20 cellular contexts compared by ENCODE assay signal in the genomic region with DNA sequence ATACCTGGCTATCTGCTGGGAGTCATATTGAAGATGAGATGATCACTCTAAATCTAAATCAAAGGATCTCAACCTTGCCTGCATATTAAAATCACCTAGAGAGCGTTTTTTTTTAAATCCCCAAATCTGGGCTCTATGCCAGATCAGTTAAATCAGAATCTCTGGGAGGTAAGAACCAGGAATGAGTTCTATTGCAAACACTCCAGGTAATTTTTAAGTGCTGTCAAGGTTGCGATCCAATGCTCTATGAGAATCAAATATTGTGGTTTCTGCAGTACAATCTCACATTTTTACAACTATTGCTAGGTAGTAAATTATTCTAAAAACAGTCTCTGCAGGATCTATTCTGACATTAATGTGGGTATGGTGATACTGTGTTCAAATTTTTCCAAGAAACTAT.
DNase-seq lines count a peak whose midpoint lies in the region; ATAC-seq, FAIRE-seq and TF ChIP-seq lines count a peak whose summit lies in the region.
"Had no signal": no experiment of that assay in that cellular context is flagged by ENCODE, and none has a peak within 500 bp of the region (broad histone marks: within the 10 kb centered on the region; RNA-seq: fewer than 3 reads in every experiment).

No MANE protein-coding gene starts in this region.

- no peak for TF ChIP-seq POLR2A in K562 (conservative IDR thresholded peaks at IDR 0.05)

- no peak for TF ChIP-seq EP300 in K562 (IDR thresholded peaks at IDR 0.05; ENCODE audit: low read length)

- ATAC-seq in K562 (no peak), HG03442 (IDR thresholded peaks at IDR 0.05; ENCODE audit: unreplicated experiment) (no peak), HG03025 (IDR thresholded peaks at IDR 0.05; ENCODE audit: low FRiP score, unreplicated experiment) (no peak)
- ATAC-seq: stimulated activated naive CD8-positive, alpha-beta T cell treated with anti-CD3 and anti-CD28 coated beads, Interleukin-15, Interleukin-2, amounts not matched to agents 100 U/mL and 50 U/mL, for 24 hours had no signal

- no peaks in the 10 kb centered on the region for H3K36me3 ChIP-seq in K562 (ENCODE audit: control insufficient read depth, insufficient read depth, low read length)
- H3K36me3 ChIP-seq: tibial artery had no signal

- H3K4me2 ChIP-seq in K562 (ENCODE audit: insufficient read depth, low read length) = no peak overlapping the region
- H3K4me2 ChIP-seq: SK-N-SH had no signal

- no peaks in the 10 kb centered on the region for H3K9me3 ChIP-seq in K562 (replicated peaks; ENCODE audit: control insufficient read depth, insufficient read depth, low read depth, low read length)
- H3K9me3 ChIP-seq: SK-N-SH, tibial artery had no signal

- H3K4me3 ChIP-seq in LNCaP clone FGC (ENCODE audit: low read depth, low read length) (no peak overlapping the region), K562 (no peak overlapping the region)
- H3K4me3 ChIP-seq: skin epidermis, tibial artery had no signal

- no peaks in the 10 kb centered on the region for H3K4me1 ChIP-seq in K562 (replicated peaks in 1 of 2; ENCODE audit: control insufficient read depth in 2 of 2, insufficient read depth in 2 of 2, low read length in 2 of 2)
- H3K4me1 ChIP-seq: tibial artery had no signal

- no peak for TF ChIP-seq CTCF in LNCaP clone FGC (IDR thresholded peaks at IDR 0.05; ENCODE audit: control insufficient read depth, extremely low read depth, insufficient read depth)
- no peak for TF ChIP-seq CTCF in K562 (IDR thresholded peaks at IDR 0.05 in 2 of 3, conservative IDR thresholded peaks at IDR 0.05 in 1 of 3; ENCODE audit: insufficient read depth in 2 of 3, low read depth in 1 of 3, low read length in 3 of 3)

- CTCF ChIA-PET in K562 (lab: Yijun Ruan, JAX; ENCODE audit: low intra/inter-chr PET ratio) = no interaction called here

- H3K27ac ChIP-seq in K562 (ENCODE audit: extremely low read depth, low read depth, low read length) = no peak overlapping the region
- H3K27ac ChIP-seq: skin epidermis, tibial artery had no signal

- 0% methylated on average over 2 of the region's 2 CpGs for WGBS in K562 (ENCODE audit: insufficient coverage, low coverage, missing lambda C conversion rate)

- H2AFZ ChIP-seq in K562 (ENCODE audit: low read depth, low read length) = no peak overlapping the region

- DNase-seq in DMS53 (lab: John Stamatoyannopoulos, UW) = peak; percentile 30
- DNase-seq in LNCaP clone FGC (ENCODE audit: low read depth) = peak; percentile 8
- peak; percentile 25 for DNase-seq in NCI-H2171 (lab: John Stamatoyannopoulos, UW)
- DNase-seq in K562 (ENCODE audit: extremely low read depth in 1 of 4, low spot score in 3 of 4) = no peak
- no peak for DNase-seq in globus pallidus (ENCODE audit: low spot score)
- DNase-seq: activated CD4-positive, alpha-beta T cell treated with anti-CD3 and anti-CD28 coated beads, Interleukin-2, amount 50 U/mL, for 48 hours; CD4-positive, alpha-beta memory T cell; dermis blood vessel endothelial cell; H9; Kasumi-1; NCI-H1694; SK-N-SH; stimulated activated CD4-positive, alpha-beta T cell treated with anti-CD3 and anti-CD28 coated beads, Interleukin-2, amount 100 ng/mL, for 48 hours; stimulated activated naive CD8-positive, alpha-beta T cell treated with anti-CD3 and anti-CD28 coated beads, Interleukin-15, Interleukin-2, amounts not matched to agents 100 U/mL and 50 U/mL, for 24 hours; tibial artery had no signal

- no peaks in the 10 kb centered on the region for H4K20me1 ChIP-seq in K562 (replicated peaks; ENCODE audit: control insufficient read depth, insufficient read depth, low read length)

- H3K79me2 ChIP-seq in K562 (ENCODE audit: control insufficient read depth, insufficient read depth, low read length) = no peaks in the 10 kb centered on the region

- H3K27me3 ChIP-seq in K562 (ENCODE audit: control insufficient read depth in 2 of 2, insufficient read depth in 2 of 2, low read length in 2 of 2) = no peaks in the 10 kb centered on the region
- H3K27me3 ChIP-seq: tibial artery had no signal

- no peak for FAIRE-seq in K562 (lab: Jason Lieb, UNC)
- FAIRE-seq: endothelial cell of umbilical vein, HTR-8/SVneo had no signal

- no peak for TF ChIP-seq RAD21 in K562 (CRISPR knock-in tag; conservative IDR thresholded peaks at IDR 0.05 in 1 of 2, IDR thresholded peaks at IDR 0.05 in 1 of 2)

- in situ Hi-C loops in K562 (cut with MboI) = no loop called here

- no peak overlapping the region for H3K9ac ChIP-seq in K562 (ENCODE audit: insufficient read depth in 1 of 2, low read depth in 2 of 2, low read length in 2 of 2)
- H3K9ac ChIP-seq: SK-N-SH had no signal

- H3K9me1 ChIP-seq in K562 (ENCODE audit: control insufficient read depth, insufficient read depth, low read length) = no peaks in the 10 kb centered on the region

- intact Hi-C loops in K562 (cut with micrococcal nuclease) = no loop called here

- BruUV-seq in K562 (replicated peaks; lab: Mats Ljungman, UMichigan) = no TSS peak

- POLR2A ChIA-PET in K562 (lab: Yijun Ruan, JAX) = no interaction called here

TF ChIP-seq in K562, 482 proteins besides CTCF, POLR2A, EP300 and RAD21:
- 0 out of 2 replicates have a peak, but pooled peaks have one; percentile 8 for TF ChIP-seq NFIC (IDR thresholded peaks at IDR 0.05)
- TF ChIP-seq, protein P1, sequence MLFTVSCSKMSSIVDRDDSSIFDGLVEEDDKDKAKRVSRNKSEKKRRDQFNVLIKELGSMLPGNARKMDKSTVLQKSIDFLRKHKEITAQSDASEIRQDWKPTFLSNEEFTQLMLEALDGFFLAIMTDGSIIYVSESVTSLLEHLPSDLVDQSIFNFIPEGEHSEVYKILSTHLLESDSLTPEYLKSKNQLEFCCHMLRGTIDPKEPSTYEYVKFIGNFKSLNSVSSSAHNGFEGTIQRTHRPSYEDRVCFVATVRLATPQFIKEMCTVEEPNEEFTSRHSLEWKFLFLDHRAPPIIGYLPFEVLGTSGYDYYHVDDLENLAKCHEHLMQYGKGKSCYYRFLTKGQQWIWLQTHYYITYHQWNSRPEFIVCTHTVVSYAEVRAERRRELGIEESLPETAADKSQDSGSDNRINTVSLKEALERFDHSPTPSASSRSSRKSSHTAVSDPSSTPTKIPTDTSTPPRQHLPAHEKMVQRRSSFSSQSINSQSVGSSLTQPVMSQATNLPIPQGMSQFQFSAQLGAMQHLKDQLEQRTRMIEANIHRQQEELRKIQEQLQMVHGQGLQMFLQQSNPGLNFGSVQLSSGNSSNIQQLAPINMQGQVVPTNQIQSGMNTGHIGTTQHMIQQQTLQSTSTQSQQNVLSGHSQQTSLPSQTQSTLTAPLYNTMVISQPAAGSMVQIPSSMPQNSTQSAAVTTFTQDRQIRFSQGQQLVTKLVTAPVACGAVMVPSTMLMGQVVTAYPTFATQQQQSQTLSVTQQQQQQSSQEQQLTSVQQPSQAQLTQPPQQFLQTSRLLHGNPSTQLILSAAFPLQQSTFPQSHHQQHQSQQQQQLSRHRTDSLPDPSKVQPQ (CRISPR knock-in tag; IDR thresholded peaks at IDR 0.05; ENCODE audit: borderline replicate concordance) = no peak

Comparison
In these comparisons a context has a peak if more than half of its experiments do, and no peak if none do; other contexts are left out.
1. DNase-seq: peak in DMS53 (single experiment), LNCaP clone FGC (single experiment) and NCI-H2171 (single experiment); none in K562 (0 of 4) and globus pallidus (single experiment).